ENCODE assay signal across 1 cellular context in the genomic region with DNA sequence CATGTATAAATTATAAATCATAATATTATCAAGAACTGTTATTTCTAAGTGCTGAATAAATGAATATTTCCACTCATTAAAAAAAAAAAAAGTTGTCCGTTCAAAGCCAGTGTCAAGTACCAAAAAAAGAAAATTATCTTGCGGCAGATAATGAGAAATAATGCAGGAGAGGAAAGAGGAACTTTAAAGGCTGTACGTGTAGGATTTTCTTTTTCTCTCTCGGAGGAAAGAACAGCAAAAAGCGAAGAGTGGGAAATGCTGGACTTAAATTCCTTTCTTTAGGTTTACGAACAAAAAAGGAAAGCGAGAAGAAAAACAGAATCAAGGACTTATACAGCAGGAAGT.
TF ChIP-seq lines count a peak whose summit lies in the region.

No MANE protein-coding gene starts in this region.

TF ChIP-seq in endothelial cell of umbilical vein, 7 proteins besides CTCF, POLR2A, EP300 and RAD21:
- no peak for TF ChIP-seq GATA2 (IDR thresholded peaks at IDR 0.05; ENCODE audit: insufficient read depth, insufficient read length, low read depth, low read length)
